Comparison of ENCODE assay signal across 25 cellular contexts in the genomic region with DNA sequence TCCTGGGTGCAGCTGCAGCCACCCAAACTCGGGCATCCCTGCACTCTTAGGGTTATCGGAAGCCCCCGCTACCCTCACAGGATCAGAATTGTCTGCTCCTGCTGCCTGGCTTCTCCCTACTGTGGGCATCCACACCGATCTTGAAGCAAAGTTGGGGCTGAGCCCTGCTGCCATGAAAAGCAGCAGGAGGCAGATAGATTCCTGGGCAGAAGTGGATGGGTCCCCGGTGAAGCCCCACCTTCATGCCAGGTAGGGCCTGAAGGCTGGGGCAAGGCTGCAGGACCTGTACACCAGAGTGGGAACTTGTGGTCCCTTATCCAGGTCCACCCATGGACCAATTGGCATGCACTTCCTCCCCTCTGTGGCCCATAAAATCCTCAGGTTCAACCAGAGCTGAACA.
"Had no signal": no experiment of that assay in that cellular context is flagged by ENCODE, and none has a peak within 500 bp of the region (broad histone marks: within the 10 kb centered on the region; RNA-seq: fewer than 3 reads in every experiment).

No MANE protein-coding gene starts in this region.

- H3K9me3 ChIP-seq: ovary, psoas muscle, right lobe of liver, sigmoid colon, suprapubic skin, testis, transverse colon, vagina had no signal

- H3K79me2 ChIP-seq: parathyroid adenoma had no signal

- DNase-seq: naive thymus-derived CD8-positive, alpha-beta T cell; nephron progenitor cell; occipital lobe; ovary; psoas muscle; right cardiac atrium; right lobe of liver; sigmoid colon; small intestine; stimulated activated CD4-positive, alpha-beta T cell treated with anti-CD3 and anti-CD28 coated beads, Interleukin-15, amount 100 ng/mL, for 24 hours; stimulated activated CD4-positive, alpha-beta T cell treated with anti-CD3 and anti-CD28 coated beads, Interleukin-2, amount 100 ng/mL, for 24 hours; stimulated activated CD4-positive, alpha-beta T cell treated with anti-CD3 and anti-CD28 coated beads, Interleukin-2, amount 100 ng/mL, for 48 hours; stimulated activated CD4-positive, alpha-beta T cell treated with anti-CD3 and anti-CD28 coated beads, Interleukin-4, amount 100 ng/mL, for 24 hours; stimulated activated naive CD4-positive, alpha-beta T cell; stimulated activated naive CD8-positive, alpha-beta T cell treated with anti-CD3 and anti-CD28 coated beads, Interleukin-15, amount 100 ng/mL, for 72 hours; stimulated activated naive CD8-positive, alpha-beta T cell treated with anti-CD3 and anti-CD28 coated beads, Interleukin-15, Interleukin-2, amounts not matched to agents 100 U/mL and 50 U/mL, for 24 hours; substantia nigra; testis; tibial artery; transverse colon had no signal

- H3K27ac ChIP-seq: ovary, parathyroid adenoma, psoas muscle, right lobe of liver, sigmoid colon, suprapubic skin, testis, tibial artery, transverse colon, vagina had no signal

- ATAC-seq: naive thymus-derived CD8-positive, alpha-beta T cell; natural killer cell treated with Interleukin-12 subunit alpha and Interleukin-12 subunit beta and Interleukin-15 and Interleukin-18, amount 100 ng/mL, for 72 hours; psoas muscle; right cardiac atrium; stimulated activated effector memory CD8-positive, alpha-beta T cell treated with anti-CD3 and anti-CD28 coated beads, Interleukin-12 subunit alpha, Interleukin-12 subunit beta, amount 100 ng/mL, for 72 hours; stimulated activated naive CD8-positive, alpha-beta T cell treated with anti-CD3 and anti-CD28 coated beads, Interleukin-15, amount 100 ng/mL, for 72 hours; stimulated activated naive CD8-positive, alpha-beta T cell treated with anti-CD3 and anti-CD28 coated beads, Interleukin-15, Interleukin-2, amounts not matched to agents 100 U/mL and 50 U/mL, for 24 hours had no signal

- H3K36me3 ChIP-seq: ovary, right lobe of liver, sigmoid colon, suprapubic skin, tibial artery, transverse colon, vagina had no signal

- H3K4me3 ChIP-seq: ovary, psoas muscle, right lobe of liver, sigmoid colon, suprapubic skin, testis, tibial artery, transverse colon, vagina had no signal

- H2AFZ ChIP-seq: parathyroid adenoma had no signal

- H3K27me3 ChIP-seq: ovary, right lobe of liver, sigmoid colon, suprapubic skin, testis, tibial artery, transverse colon, vagina had no signal

- H3K4me1 ChIP-seq: parathyroid adenoma, psoas muscle, right lobe of liver, sigmoid colon, suprapubic skin, testis, tibial artery, transverse colon, vagina had no signal

- H3K9ac ChIP-seq: parathyroid adenoma had no signal
